In the genomic region with DNA sequence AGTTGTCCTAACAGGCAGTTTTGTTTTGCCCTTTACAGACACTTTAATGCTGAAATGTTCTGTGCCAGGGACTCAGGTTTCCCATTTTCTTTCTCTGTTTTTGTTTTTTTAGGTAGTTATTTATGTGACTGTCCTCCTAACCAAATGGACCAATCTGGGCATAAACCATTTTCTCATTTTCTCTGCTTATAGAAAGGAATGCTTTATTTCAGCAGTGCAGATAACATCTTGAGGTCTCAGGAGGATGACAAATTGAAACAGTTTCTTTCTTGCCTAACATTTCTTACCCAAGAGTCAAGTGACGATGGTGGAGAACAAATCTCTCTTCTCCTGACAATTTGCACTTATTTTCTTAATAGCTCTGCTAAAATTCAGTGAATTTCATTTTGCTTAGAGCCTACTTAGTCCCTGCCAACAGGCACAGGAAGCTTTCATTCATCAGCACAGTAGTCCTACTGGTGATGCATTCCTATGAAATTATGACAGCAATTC, we compare ENCODE assay signal across 14 cellular contexts.
DNase-seq lines count a peak whose midpoint lies in the region; ATAC-seq, FAIRE-seq and TF ChIP-seq lines count a peak whose summit lies in the region.
"Had no signal": no experiment of that assay in that cellular context is flagged by ENCODE, and none has a peak within 500 bp of the region (broad histone marks: within the 10 kb centered on the region; RNA-seq: fewer than 3 reads in every experiment).

No MANE protein-coding gene starts in this region.

- peak; percentile 72 for DNase-seq in EH (ENCODE audit: low read depth)
- peak; percentile 19 for DNase-seq in NCI-H226
- peak; percentile 21 to 40 for DNase-seq in dermis microvascular lymphatic vessel endothelial cell (ENCODE audit: low read depth in 2 of 2)
- no peak for DNase-seq in nephron progenitor cell
- DNase-seq in activated T-cell treated with anti-CD3 and anti-CD28 coated beads, Interleukin-2, amount 50 U/mL, for 4 hours, result no peak
- no peak for DNase-seq in iPS-NIHi7 (ENCODE audit: extremely low spot score)
- DNase-seq in frontal cortex (ENCODE audit: low spot score in 2 of 2), result no peak
- DNase-seq in coronary artery (ENCODE audit: low spot score), result no peak
- DNase-seq: activated T-cell treated with anti-CD3 and anti-CD28 coated beads, Interleukin-2, amount 50 U/mL, for 1 hour; gastrocnemius medialis; kidney; psoas muscle had no signal

- H3K27ac ChIP-seq in coronary artery, result peak overlapping the region in 1 of 2 donors; percentile 14
- H3K27ac ChIP-seq: BLaER1, psoas muscle had no signal

- no peak for FAIRE-seq in frontal cortex (lab: Jason Lieb, UNC)
- FAIRE-seq: kidney had no signal

- H3K4me1 Mint-ChIP-seq in nephron progenitor cell, result peaks cover 42% of the 10 kb centered on the region
- H3K4me1 Mint-ChIP-seq in activated T-cell treated with anti-CD3 and anti-CD28 coated beads, Interleukin-2, amount 50 U/mL, for 4 hours (ENCODE audit: low read depth), result no peaks in the 10 kb centered on the region

- H3K27me3 Mint-ChIP-seq in nephron progenitor cell (ENCODE audit: low read depth, poor library complexity), result no peaks in the 10 kb centered on the region
- H3K27me3 Mint-ChIP-seq in activated T-cell treated with anti-CD3 and anti-CD28 coated beads, Interleukin-2, amount 50 U/mL, for 4 hours (ENCODE audit: low read depth), result peaks cover under 1% of the 10 kb centered on the region
- H3K27me3 Mint-ChIP-seq: dendritic cell treated with granulocyte-macrophage colony-stimulating factor and Interleukin-4, amounts not matched to agents 40 ng/mL and 50 ng/mL, for 4 days had no signal

- H3K4me3 Mint-ChIP-seq in nephron progenitor cell, result no peak overlapping the region
- H3K4me3 Mint-ChIP-seq in activated T-cell treated with anti-CD3 and anti-CD28 coated beads, Interleukin-2, amount 50 U/mL, for 4 hours, result no peak overlapping the region
- H3K4me3 Mint-ChIP-seq: dendritic cell treated with granulocyte-macrophage colony-stimulating factor and Interleukin-4, amounts not matched to agents 40 ng/mL and 50 ng/mL, for 4 days had no signal

- peaks cover 3% of the 10 kb centered on the region for H3K36me3 Mint-ChIP-seq in nephron progenitor cell (ENCODE audit: low read depth)
- H3K36me3 Mint-ChIP-seq in activated T-cell treated with anti-CD3 and anti-CD28 coated beads, Interleukin-2, amount 50 U/mL, for 4 hours (ENCODE audit: insufficient read depth), result no peaks in the 10 kb centered on the region

- no peak for TF ChIP-seq CTCF in nephron progenitor cell (IDR thresholded peaks at IDR 0.05)
- no peak for TF ChIP-seq CTCF in coronary artery (IDR thresholded peaks at IDR 0.05)

- no peak for ATAC-seq in activated T-cell treated with anti-CD3 and anti-CD28 coated beads, Interleukin-2, amount 50 U/mL, for 4 hours

- H3K4me3 ChIP-seq in coronary artery, result no peak overlapping the region
- H3K4me3 ChIP-seq: BLaER1, gastrocnemius medialis, psoas muscle had no signal

- peaks cover 4% of the 10 kb centered on the region for H3K9me3 Mint-ChIP-seq in nephron progenitor cell
- no peaks in the 10 kb centered on the region for H3K9me3 Mint-ChIP-seq in activated T-cell treated with anti-CD3 and anti-CD28 coated beads, Interleukin-2, amount 50 U/mL, for 4 hours
- H3K9me3 Mint-ChIP-seq: dendritic cell treated with granulocyte-macrophage colony-stimulating factor and Interleukin-4, amounts not matched to agents 40 ng/mL and 50 ng/mL, for 4 days had no signal

- peak overlapping the region; percentile 51 for H3K27ac Mint-ChIP-seq in nephron progenitor cell
- H3K27ac Mint-ChIP-seq: dendritic cell treated with granulocyte-macrophage colony-stimulating factor and Interleukin-4, amounts not matched to agents 40 ng/mL and 50 ng/mL, for 4 days had no signal

Comparison
In these comparisons a context has a peak if more than half of its experiments do, and no peak if none do; other contexts are left out.
1. DNase-seq: peak in EH (single experiment), NCI-H226 (single experiment) and dermis microvascular lymphatic vessel endothelial cell (2 of 2); none in nephron progenitor cell (single experiment), activated T-cell treated with anti-CD3 and anti-CD28 coated beads, Interleukin-2, amount 50 U/mL, for 4 hours (single experiment), iPS-NIHi7 (single experiment), frontal cortex (0 of 2) and coronary artery (single experiment).